ENCODE assay signal across 18 cellular contexts in genomic region chr17:76504117-76504516, GRCh38. TPM values are rescaled to one million over a fixed set of nuclear protein-coding genes. Genes with fewer than 3 reads are reported as not detected.
DNase-seq lines count a peak whose midpoint lies in the region; ATAC-seq and TF ChIP-seq lines count a peak whose summit lies in the region.
"Had no signal": no experiment of that assay in that cellular context is flagged by ENCODE, and none has a peak within 500 bp of the region (broad histone marks: within the 10 kb centered on the region; RNA-seq: fewer than 3 reads in every experiment).

No MANE protein-coding gene starts in this region.

- H3K79me2 ChIP-seq in OCI-LY7 (ENCODE audit: insufficient read depth, low read depth, low read length) = peaks cover 19% of the 10 kb centered on the region

- no peak overlapping the region for H3K27ac Mint-ChIP-seq in mesothelial cell of epicardium
- no peak overlapping the region for H3K27ac Mint-ChIP-seq in activated CD4-positive, alpha-beta T cell treated with anti-CD3 and anti-CD28 coated beads for 36 hours
- H3K27ac Mint-ChIP-seq: activated naive CD8-positive, alpha-beta T cell treated with anti-CD3 and anti-CD28 coated beads, Interleukin-2, amount 10 ng/mL, durations not matched to agents 7 days and 5 days had no signal

- no peak overlapping the region for H2AFZ ChIP-seq in OCI-LY7 (ENCODE audit: low read length)

- H3K27ac ChIP-seq in OCI-LY7 (ENCODE audit: low read depth, low read length, poor library complexity, severe bottlenecking) = peak overlapping the region; percentile 18
- H3K27ac ChIP-seq: thyroid gland had no signal

- CTCF ChIA-PET in OCI-LY7 (lab: Charles Lee; ENCODE audit: unreplicated experiment) = interaction anchor here (0.6 to 3.1 kb wide), 5 partner anchors 11 to 55 kb away, joined by 3 to 28 read pairs (median 12); partner anchors contain the start of gene AANAT
- CTCF ChIA-PET in activated CD4-positive, alpha-beta T cell treated with anti-CD3 and anti-CD28 coated beads for 36 hours (lab: Charles Lee) = interaction anchor here (0.6 to 2.7 kb wide), 5 partner anchors 11 to 174 kb away, joined by 3 to 14 read pairs (median 7); partner anchors contain the start of gene AANAT

- H3K36me3 ChIP-seq in OCI-LY7 (ENCODE audit: insufficient read depth, low read length) = no peaks in the 10 kb centered on the region
- H3K36me3 ChIP-seq: thyroid gland had no signal

- H3K36me3 Mint-ChIP-seq in mesothelial cell of epicardium = no peaks in the 10 kb centered on the region
- H3K36me3 Mint-ChIP-seq in activated CD4-positive, alpha-beta T cell treated with anti-CD3 and anti-CD28 coated beads for 36 hours (ENCODE audit: low read depth) = no peaks in the 10 kb centered on the region
- H3K36me3 Mint-ChIP-seq: activated naive CD8-positive, alpha-beta T cell treated with anti-CD3 and anti-CD28 coated beads, Interleukin-2, amount 10 ng/mL, durations not matched to agents 7 days and 5 days had no signal

- peaks cover 30% of the 10 kb centered on the region for H3K4me1 Mint-ChIP-seq in mesothelial cell of epicardium
- H3K4me1 Mint-ChIP-seq in activated CD4-positive, alpha-beta T cell treated with anti-CD3 and anti-CD28 coated beads for 36 hours = peaks cover 25% of the 10 kb centered on the region

- H3K27me3 Mint-ChIP-seq in mesothelial cell of epicardium (ENCODE audit: low read depth) = peaks cover 23% of the 10 kb centered on the region
- H3K27me3 Mint-ChIP-seq in activated CD4-positive, alpha-beta T cell treated with anti-CD3 and anti-CD28 coated beads for 36 hours = no peaks in the 10 kb centered on the region

- in situ Hi-C loops in ACHN (cut with HindIII; ENCODE audit: low pct_ligation_motif_present, low pct_unique_long_range_greater_than_20kb, low sequenced_read_pairs) = no loop called here

- H3K9me3 Mint-ChIP-seq in mesothelial cell of epicardium = no peaks in the 10 kb centered on the region
- no peaks in the 10 kb centered on the region for H3K9me3 Mint-ChIP-seq in activated CD4-positive, alpha-beta T cell treated with anti-CD3 and anti-CD28 coated beads for 36 hours (ENCODE audit: low read depth)
- H3K9me3 Mint-ChIP-seq: activated naive CD8-positive, alpha-beta T cell treated with anti-CD3 and anti-CD28 coated beads, Interleukin-2, amount 10 ng/mL, durations not matched to agents 7 days and 5 days had no signal

- no peaks in the 10 kb centered on the region for H3K9me3 ChIP-seq in OCI-LY7 (ENCODE audit: low read length)
- H3K9me3 ChIP-seq: thyroid gland had no signal

- H3K4me3 ChIP-seq in GM12864 (ENCODE audit: low read depth, low read length) (no peak overlapping the region), OCI-LY7 (ENCODE audit: low read depth, low read length, poor library complexity, severe bottlenecking) (no peak overlapping the region), fibroblast of villous mesenchyme (ENCODE audit: low read depth, low read length) (no peak overlapping the region)
- H3K4me3 ChIP-seq: thyroid gland had no signal

- POLR2A ChIA-PET in OCI-LY7 (lab: Charles Lee) = interaction anchor here (0.6 to 8.2 kb wide), 13 partner anchors 11 to 1339 kb away, joined by 3 to 57 read pairs (median 5); partner anchors contain the start of gene AANAT
- POLR2A ChIA-PET in activated CD4-positive, alpha-beta T cell treated with anti-CD3 and anti-CD28 coated beads for 36 hours (lab: Charles Lee) = no interaction called here

- no peaks in the 10 kb centered on the region for H4K20me1 ChIP-seq in OCI-LY7 (ENCODE audit: insufficient read depth, low read length)

- BruUV-seq in OCI-LY7 (replicated peaks; lab: Mats Ljungman, UMichigan) = no TSS peak

- intact Hi-C loops in OCI-LY7 (cut with micrococcal nuclease; ENCODE audit: unreplicated experiment) = no loop called here
- intact Hi-C loops in activated CD4-positive, alpha-beta T cell treated with anti-CD3 and anti-CD28 coated beads for 36 hours (cut with DNase I, micrococcal nuclease) = loop anchor here in 1 of 2 experiments (10.0 kb wide), 1 partner anchor 399 kb away; the partner anchor contains the start of gene EXOC7

- DNase-seq in ACHN (peak; percentile 77), GM12864 (ENCODE audit: low read depth) (no peak), OCI-LY7 (ENCODE audit: low spot score) (peak; percentile 61), fibroblast of villous mesenchyme (ENCODE audit: low read depth) (no peak), mesothelial cell of epicardium (ENCODE audit: low spot score in 2 of 2, unreplicated experiment in 2 of 2) (no peak)
- DNase-seq in stimulated activated naive CD8-positive, alpha-beta T cell treated with anti-CD3 and anti-CD28 coated beads, Interleukin-15, Interleukin-2, amounts not matched to agents 100 U/mL and 50 U/mL, for 24 hours = no peak
- no peak for DNase-seq in activated CD4-positive, alpha-beta T cell treated with anti-CD3 and anti-CD28 coated beads for 36 hours
- DNase-seq: activated CD8-positive, alpha-beta memory T cell treated with anti-CD3 and anti-CD28 coated beads, Interleukin-2, amount 50 U/mL, for 4 hours; activated naive CD8-positive, alpha-beta T cell treated with anti-CD3 and anti-CD28 coated beads, Interleukin-2, amount 10 ng/mL, durations not matched to agents 7 days and 5 days; cerebellar nuclear complex; DMS79 treated with DMSO at 0.1 percent for 48 hours; left cardiac atrium; NCI-H1694; NCI-H748 treated with DMSO at 0.1 percent for 48 hours; SHP77; thyroid gland had no signal

- no peak for ATAC-seq in HG03460 (IDR thresholded peaks at IDR 0.05; ENCODE audit: unreplicated experiment)
- ATAC-seq in stimulated activated naive CD8-positive, alpha-beta T cell treated with anti-CD3 and anti-CD28 coated beads, Interleukin-15, Interleukin-2, amounts not matched to agents 100 U/mL and 50 U/mL, for 24 hours = no peak
- ATAC-seq in activated CD4-positive, alpha-beta T cell treated with anti-CD3 and anti-CD28 coated beads for 36 hours = no peak
- ATAC-seq: left cardiac atrium had no signal

- H3K4me2 ChIP-seq in OCI-LY7 (ENCODE audit: low read length) = no peak overlapping the region

- no peak overlapping the region for H3K4me3 Mint-ChIP-seq in mesothelial cell of epicardium
- no peak overlapping the region for H3K4me3 Mint-ChIP-seq in activated CD4-positive, alpha-beta T cell treated with anti-CD3 and anti-CD28 coated beads for 36 hours
- H3K4me3 Mint-ChIP-seq: activated naive CD8-positive, alpha-beta T cell treated with anti-CD3 and anti-CD28 coated beads, Interleukin-2, amount 10 ng/mL, durations not matched to agents 7 days and 5 days had no signal

- H3K9me2 ChIP-seq in OCI-LY7 (ENCODE audit: insufficient read depth, low read length) = no peaks in the 10 kb centered on the region

- peak; percentile 14 for TF ChIP-seq CTCF in GM12864 (IDR thresholded peaks at IDR 0.05; ENCODE audit: low read depth, low read length, missing control alignments)
- TF ChIP-seq CTCF in OCI-LY7 (conservative IDR thresholded peaks at IDR 0.05; ENCODE audit: low read length) = peak; percentile 74
- TF ChIP-seq CTCF in fibroblast of villous mesenchyme (IDR thresholded peaks at IDR 0.05; ENCODE audit: insufficient read depth, low read depth, low read length) = peak; percentile 22
- TF ChIP-seq CTCF in mesothelial cell of epicardium (IDR thresholded peaks at IDR 0.05; ENCODE audit: unreplicated experiment) = no peak

- peaks cover 60% of the 10 kb centered on the region for H3K4me1 ChIP-seq in OCI-LY7 (ENCODE audit: insufficient read depth, low read length, poor library complexity, severe bottlenecking)

RNA-seq across cellular contexts. Expression of gene RHBDF2, which starts 2.9 kb away (rescaled TPM):
- total RNA-seq in OCI-LY7 (2014; rRNA removed; shearing (Covaris generic)) = 122 and 144 TPM in 2 replicates
- total RNA-seq in OCI-LY7 (2022) (158 and 173 TPM in 2 replicates), fibroblast of villous mesenchyme (13.4 and 14.2 TPM in 2 replicates), mesothelial cell of epicardium (19.1 to 21.6 TPM (median 21.5 TPM) in 3 replicates)
- total RNA-seq in activated CD4-positive, alpha-beta T cell treated with anti-CD3 and anti-CD28 coated beads for 36 hours = 10 to 100 TPM; 23.9 to 28.4 TPM

RNA-seq across cellular contexts. Expression of gene CYGB, which starts 33.4 kb away (rescaled TPM):
- total RNA-seq in OCI-LY7 (2014; rRNA removed; shearing (Covaris generic)) = 0.33 and 0.57 TPM in 2 replicates
- total RNA-seq in OCI-LY7 (2022) (0.22 and 0.44 TPM in 2 replicates), fibroblast of villous mesenchyme (11.7 and 14.2 TPM in 2 replicates), mesothelial cell of epicardium (8.6 to 10.4 TPM (median 10.1 TPM) in 3 replicates)
- total RNA-seq in activated CD4-positive, alpha-beta T cell treated with anti-CD3 and anti-CD28 coated beads for 36 hours = not detected

RNA-seq across cellular contexts. Expression of gene PRCD, which starts 35.7 kb away (rescaled TPM):
- 5.7 and 6.3 TPM in 2 replicates for total RNA-seq in OCI-LY7 (2014; rRNA removed; shearing (Covaris generic))
- 11.7 and 15.9 TPM in 2 replicates for total RNA-seq in OCI-LY7 (2022)
- 1.6 and 2.2 TPM in 2 replicates for total RNA-seq in fibroblast of villous mesenchyme
- 8.7 to 9.9 TPM (median 9.9 TPM) in 3 replicates for total RNA-seq in mesothelial cell of epicardium
- not detected for total RNA-seq in activated CD4-positive, alpha-beta T cell treated with anti-CD3 and anti-CD28 coated beads for 36 hours

RNA-seq across cellular contexts. Expression of gene AANAT, which starts 36.7 kb away (rescaled TPM):
- total RNA-seq in OCI-LY7 (2014; rRNA removed; shearing (Covaris generic)) = not detected in 2 replicates
- total RNA-seq in OCI-LY7 (2022) (not detected in 2 replicates), fibroblast of villous mesenchyme (not detected in 2 replicates), mesothelial cell of epicardium (0.22 to 0.40 TPM in 2 of 3 replicates, not detected in the other)
- total RNA-seq in activated CD4-positive, alpha-beta T cell treated with anti-CD3 and anti-CD28 coated beads for 36 hours = under 1 TPM in 1 of 2 experiments, not detected in 1; 0.16 TPM
- total RNA-seq: activated naive CD8-positive, alpha-beta T cell treated with anti-CD3 and anti-CD28 coated beads, Interleukin-2, amount 10 ng/mL, durations not matched to agents 7 days and 5 days; left cardiac atrium; pulmonary artery endothelial cell had no signal

RNA-seq across cellular contexts. Expression of gene UBE2O, which starts 51.2 kb away (rescaled TPM):
- total RNA-seq in OCI-LY7 (2014; rRNA removed; shearing (Covaris generic)) = 43.4 and 55.1 TPM in 2 replicates
- total RNA-seq in OCI-LY7 (2022) (71.0 and 79.6 TPM in 2 replicates), fibroblast of villous mesenchyme (17.4 and 25.9 TPM in 2 replicates), mesothelial cell of epicardium (42.7 to 46.3 TPM (median 44.3 TPM) in 3 replicates)
- total RNA-seq in activated CD4-positive, alpha-beta T cell treated with anti-CD3 and anti-CD28 coated beads for 36 hours = 10 to 100 TPM; 28.1 to 30.7 TPM

Comparison
In these comparisons a context has a peak if more than half of its experiments do, and no peak if none do; other contexts are left out.
1. DNase-seq: peak in ACHN (single experiment) and OCI-LY7 (single experiment); none in GM12864 (single experiment), fibroblast of villous mesenchyme (single experiment), mesothelial cell of epicardium (0 of 2), stimulated activated naive CD8-positive, alpha-beta T cell treated with anti-CD3 and anti-CD28 coated beads, Interleukin-15, Interleukin-2, amounts not matched to agents 100 U/mL and 50 U/mL, for 24 hours (single experiment) and activated CD4-positive, alpha-beta T cell treated with anti-CD3 and anti-CD28 coated beads for 36 hours (single experiment).